In genomic region chr6:163757506-163757905, GRCh38 we compare ENCODE assay signal across 1 cellular context.
TF ChIP-seq lines count a peak whose summit lies in the region.

No MANE protein-coding gene starts in this region.

TF ChIP-seq in GM23338, 12 proteins besides CTCF, POLR2A, EP300 and RAD21 (continued from another document):
- peak; percentile 90 for TF ChIP-seq ZNF462 (CRISPR knock-in tag; IDR thresholded peaks at IDR 0.05)
- no peak for TF ChIP-seq ZNF114 (CRISPR knock-in tag; IDR thresholded peaks at IDR 0.05)
- no peak for TF ChIP-seq CREB1 (CRISPR knock-in tag; IDR thresholded peaks at IDR 0.05; ENCODE audit: low read depth)
- no peak for TF ChIP-seq EZH2phosphoT487 (IDR thresholded peaks at IDR 0.05; ENCODE audit: unreplicated experiment)
- TF ChIP-seq ZNF331 (CRISPR knock-in tag; IDR thresholded peaks at IDR 0.05; ENCODE audit: low read depth): no peak
- TF ChIP-seq REST (IDR thresholded peaks at IDR 0.05; ENCODE audit: unreplicated experiment): no peak
